8 cellular contexts compared by ENCODE assay signal in the genomic region with DNA sequence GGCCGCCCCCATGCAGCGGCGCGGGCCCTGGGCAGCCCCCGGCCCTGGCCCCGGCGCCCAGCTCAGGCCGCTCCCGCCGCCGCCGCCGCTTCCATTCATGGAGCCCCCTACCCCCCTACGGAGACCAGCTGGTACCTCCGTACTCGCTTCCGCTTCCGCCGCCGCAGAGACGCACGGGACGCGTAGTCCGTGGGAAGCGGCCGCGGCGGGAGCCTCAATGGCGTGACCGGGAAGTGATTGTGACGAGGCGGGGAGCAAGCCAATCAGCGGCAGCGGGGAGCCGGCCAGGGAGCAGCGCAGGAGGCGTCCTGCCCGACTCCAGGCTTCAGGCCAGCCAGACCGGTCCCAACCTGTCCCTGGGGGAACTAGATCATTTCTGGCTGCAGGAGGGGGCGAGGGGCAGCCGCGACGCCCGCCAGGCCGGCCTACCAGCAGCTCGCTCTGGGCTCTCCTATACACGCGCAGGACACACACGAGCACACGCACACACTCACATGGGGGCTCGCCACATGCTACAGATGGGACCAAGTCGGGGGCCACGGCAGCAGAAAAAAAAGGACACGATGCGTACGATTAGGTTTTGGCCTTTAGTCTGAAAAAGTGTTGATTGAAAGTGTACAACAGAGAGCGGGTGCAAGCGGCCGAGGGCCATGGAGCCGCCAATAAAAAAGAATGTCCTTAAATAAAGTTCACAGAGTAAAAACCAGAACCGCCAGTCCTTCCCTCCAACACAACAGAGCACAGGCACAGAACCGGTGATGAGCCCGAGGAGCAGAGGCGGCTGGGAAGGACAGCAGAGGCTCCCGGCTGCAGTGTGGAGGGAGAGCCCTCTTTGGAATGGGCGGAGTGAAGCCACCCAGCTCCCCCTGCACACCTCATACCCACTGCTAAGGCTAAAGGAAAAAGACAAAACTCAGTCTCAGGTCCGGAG. TPM values are rescaled to one million over a fixed set of nuclear protein-coding genes. Genes with fewer than 3 reads are reported as not detected.
DNase-seq lines count a peak whose midpoint lies in the region; ATAC-seq and TF ChIP-seq lines count a peak whose summit lies in the region.

A gene with protein sequence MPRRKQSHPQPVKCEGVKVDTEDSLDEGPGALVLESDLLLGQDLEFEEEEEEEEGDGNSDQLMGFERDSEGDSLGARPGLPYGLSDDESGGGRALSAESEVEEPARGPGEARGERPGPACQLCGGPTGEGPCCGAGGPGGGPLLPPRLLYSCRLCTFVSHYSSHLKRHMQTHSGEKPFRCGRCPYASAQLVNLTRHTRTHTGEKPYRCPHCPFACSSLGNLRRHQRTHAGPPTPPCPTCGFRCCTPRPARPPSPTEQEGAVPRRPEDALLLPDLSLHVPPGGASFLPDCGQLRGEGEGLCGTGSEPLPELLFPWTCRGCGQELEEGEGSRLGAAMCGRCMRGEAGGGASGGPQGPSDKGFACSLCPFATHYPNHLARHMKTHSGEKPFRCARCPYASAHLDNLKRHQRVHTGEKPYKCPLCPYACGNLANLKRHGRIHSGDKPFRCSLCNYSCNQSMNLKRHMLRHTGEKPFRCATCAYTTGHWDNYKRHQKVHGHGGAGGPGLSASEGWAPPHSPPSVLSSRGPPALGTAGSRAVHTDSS (minus strand): TSS at position 109 of the 931 bp plus-strand sequence. CDS start 208 bp downstream, outside the sequence.

- no peaks in the 10 kb centered on the region for H3K27me3 ChIP-seq in CD4-positive, alpha-beta memory T cell (ENCODE audit: insufficient read depth, low read length)
- no peaks in the 10 kb centered on the region for H3K27me3 ChIP-seq in endodermal cell (ENCODE audit: control insufficient read depth, insufficient read depth, low read length, poor library complexity, severe bottlenecking)

- no peaks in the 10 kb centered on the region for H3K27me3 Mint-ChIP-seq in CD4-positive, alpha-beta memory T cell
- H3K27me3 Mint-ChIP-seq in endodermal cell (ENCODE audit: insufficient read depth) (no peaks in the 10 kb centered on the region), mesothelial cell of epicardium (ENCODE audit: low read depth) (no peaks in the 10 kb centered on the region)

- no peak for TF ChIP-seq CTCF in endodermal cell (conservative IDR thresholded peaks at IDR 0.05)
- no peak for TF ChIP-seq CTCF in mesothelial cell of epicardium (IDR thresholded peaks at IDR 0.05; ENCODE audit: unreplicated experiment)

- peak within 1 kb of the TSS; percentile 89 to 93 (median 90) for H3K4me3 Mint-ChIP-seq in CD4-positive, alpha-beta memory T cell
- H3K4me3 Mint-ChIP-seq in endodermal cell (peak within 1 kb of the TSS; percentile 92), mesothelial cell of epicardium (peak within 1 kb of the TSS; percentile 90)

- H3K4me1 ChIP-seq in CD4-positive, alpha-beta memory T cell (ENCODE audit: insufficient read depth, low read length): peaks cover 20% of the 10 kb centered on the region
- peaks cover 4% of the 10 kb centered on the region for H3K4me1 ChIP-seq in endodermal cell (ENCODE audit: control insufficient read depth, insufficient read depth, low read length)

- H3K27ac Mint-ChIP-seq in CD4-positive, alpha-beta memory T cell: peak within 1 kb of the TSS; percentile 92 to 97 (median 95)
- H3K27ac Mint-ChIP-seq in endodermal cell: peak within 1 kb of the TSS; percentile 98
- H3K27ac Mint-ChIP-seq in mesothelial cell of epicardium: peak within 1 kb of the TSS; percentile 98

- peaks cover 46 to 74% of the 10 kb centered on the region in 2 donors for H3K36me3 Mint-ChIP-seq in CD4-positive, alpha-beta memory T cell
- H3K36me3 Mint-ChIP-seq in endodermal cell (ENCODE audit: low read depth): peaks cover 60% of the 10 kb centered on the region
- peaks cover 20% of the 10 kb centered on the region for H3K36me3 Mint-ChIP-seq in mesothelial cell of epicardium

- POLR2A ChIA-PET in CD4-positive, alpha-beta memory T cell (lab: Charles Lee; ENCODE audit: partially characterized antibody): interaction anchor here (0.6 to 4.4 kb wide), 10 partner anchors 8 to 329 kb away, joined by 3 to 106 read pairs (median 11); a partner anchor contains a TSS

- peaks cover 15 to 36% (median 25%) of the 10 kb centered on the region in 4 donors for H3K4me1 Mint-ChIP-seq in CD4-positive, alpha-beta memory T cell
- H3K4me1 Mint-ChIP-seq in endodermal cell (peaks cover 19% of the 10 kb centered on the region), mesothelial cell of epicardium (peaks cover 26% of the 10 kb centered on the region)

- H3K9me3 ChIP-seq in CD4-positive, alpha-beta memory T cell (ENCODE audit: control insufficient read depth in 1 of 2, low read length in 2 of 2): no peaks in the 10 kb centered on the region
- H3K9me3 ChIP-seq in endodermal cell (ENCODE audit: control insufficient read depth, low read length): no peaks in the 10 kb centered on the region

- H3K27ac ChIP-seq in CD4-positive, alpha-beta memory T cell (ENCODE audit: low read depth, low read length): peak within 1 kb of the TSS; percentile 78
- H3K27ac ChIP-seq in endodermal cell (ENCODE audit: low read depth, low read length): peak within 1 kb of the TSS; percentile 96

- peak within 1 kb of the TSS; percentile 77 for H3K9ac ChIP-seq in endodermal cell (ENCODE audit: extremely low read depth, low read length, poor library complexity, severe bottlenecking)

- H3K4me3 ChIP-seq in CD4-positive, alpha-beta memory T cell (ENCODE audit: low read length in 2 of 2): peak within 1 kb of the TSS; percentile 66 to 79
- H3K4me3 ChIP-seq in endodermal cell (ENCODE audit: low read length): peak within 1 kb of the TSS; percentile 90

- H3K36me3 ChIP-seq in CD4-positive, alpha-beta memory T cell (ENCODE audit: insufficient read depth, low read length): peaks cover 62% of the 10 kb centered on the region
- H3K36me3 ChIP-seq in endodermal cell (ENCODE audit: control insufficient read depth, insufficient read depth, low read length): peaks cover 79% of the 10 kb centered on the region

- CTCF ChIA-PET in CD4-positive, alpha-beta memory T cell (lab: Charles Lee; ENCODE audit: partially characterized antibody): interaction anchor here (1.5 kb wide), 1 partner anchor 11 kb away, joined by 6 read pairs; a partner anchor contains a TSS

- ATAC-seq in GM19463 (IDR thresholded peaks at IDR 0.05; ENCODE audit: unreplicated experiment): peak; percentile 92

- 27 to 30% methylated on average over 32 to 68 of the region's 68 CpGs for WGBS in endodermal cell (ENCODE audit: insufficient coverage in 1 of 2, insufficient read length in 1 of 2), 2 experiments

- H3K9me3 Mint-ChIP-seq in CD4-positive, alpha-beta memory T cell: peaks cover 0 to 1% (median 0%) of the 10 kb centered on the region in 8 donors
- H3K9me3 Mint-ChIP-seq in endodermal cell: no peaks in the 10 kb centered on the region
- H3K9me3 Mint-ChIP-seq in mesothelial cell of epicardium: no peaks in the 10 kb centered on the region

- intact Hi-C loops in CD4-positive, alpha-beta memory T cell (cut with micrococcal nuclease): loop anchor here (1.0 to 2.0 kb wide), 6 partner anchors 11 to 282 kb away; a partner anchor contains a TSS

- DNase-seq in CD4-positive, alpha-beta memory T cell: peak; percentile 81 to 89 (median 83)
- DNase-seq in HT1080 (ENCODE audit: low read depth) (peak; percentile 40), NOMO-1 treated with dmso at 0.1 percent for 144 hours (lab: John Stamatoyannopoulos, UW; ENCODE audit: unreplicated experiment) (peak; percentile 92), endodermal cell (peak; percentile 99), mesothelial cell of epicardium (ENCODE audit: low spot score in 2 of 2, unreplicated experiment in 2 of 2) (peak; percentile 90)
- DNase-seq in activated CD8-positive, alpha-beta memory T cell treated with anti-CD3 and anti-CD28 coated beads, Interleukin-2, amount 50 U/mL, for 24 hours (ENCODE audit: extremely low read depth): peak; percentile 75
- peak; percentile 69 to 76 for DNase-seq in stimulated activated CD8-positive, alpha-beta memory T cell treated with anti-CD3 and anti-CD28 coated beads, Interleukin-15, amount 100 ng/mL, for 4 hours (ENCODE audit: low read depth in 2 of 2)

RNA-seq across cellular contexts. Expression of the gene that starts here (rescaled TPM):
- 10 to 100 TPM; 17.6 to 20.1 TPM for total RNA-seq in CD4-positive, alpha-beta memory T cell
- 1 to 10 TPM; 3.7 to 6.3 TPM for polyA plus RNA-seq in CD4-positive, alpha-beta memory T cell
- total RNA-seq in HT1080 (2014; rRNA removed; shearing (Covaris generic)): 2.4 and 3.1 TPM in 2 replicates
- polyA plus RNA-seq in HT1080 (2015; cell fraction: cytosol; rRNA removed): 8.6 and 9.5 TPM in 2 replicates
- polyA plus RNA-seq in HT1080 (2015; cell fraction: nucleus; rRNA removed): 23.8 and 31.5 TPM in 2 replicates
- total RNA-seq in endodermal cell (10 to 100 TPM; 30.7 to 32.5 TPM), mesothelial cell of epicardium (25.0 to 25.7 TPM (median 25.1 TPM) in 3 replicates)
- 21.3 TPM for polyA plus RNA-seq in endodermal cell (2013, experiment 1 of 2)
- polyA plus RNA-seq in endodermal cell (2013, experiment 2 of 2): 20.5 TPM

Comparison
In these comparisons a context has a peak if more than half of its experiments do, and no peak if none do; other contexts are left out.
1. Peak in every context shown above with its lines: DNase-seq, ATAC-seq, H3K4me3 ChIP-seq and H3K27ac ChIP-seq.
2. DNase-seq: peak in every context shown above with its lines; median percentile 99 in endodermal cell; 92 in NOMO-1 treated with dmso at 0.1 percent for 144 hours; 90 in mesothelial cell of epicardium; 83 in CD4-positive, alpha-beta memory T cell; 75 in activated CD8-positive, alpha-beta memory T cell treated with anti-CD3 and anti-CD28 coated beads, Interleukin-2, amount 50 U/mL, for 24 hours; 72 in stimulated activated CD8-positive, alpha-beta memory T cell treated with anti-CD3 and anti-CD28 coated beads, Interleukin-15, amount 100 ng/mL, for 4 hours; 40 in HT1080.